Comparison of ENCODE assay signal across 8 cellular contexts in genomic region chr12:51009038-51009437, GRCh38. TPM values are rescaled to one million over a fixed set of nuclear protein-coding genes. Genes with fewer than 3 reads are reported as not detected.
DNase-seq lines count a peak whose midpoint lies in the region; ATAC-seq, FAIRE-seq and TF ChIP-seq lines count a peak whose summit lies in the region.

No MANE protein-coding gene starts in this region.

- H3K4me3 Mint-ChIP-seq in T-helper 1 cell treated with Interleukin-12 subunit alpha and Interleukin-12 subunit beta and Interleukin-4 antibody, amounts not matched to agents 30 μg/mL and 1 μg/mL, for 36 hours: peak overlapping the region; percentile 38

- FAIRE-seq in GM12878 (lab: Jason Lieb, UNC): no peak

- H3K27ac ChIP-seq in GM12878 (ENCODE audit: control insufficient read depth, insufficient read depth) (no peak overlapping the region; the same call in 1 of the 2 replicates), subcutaneous abdominal adipose tissue (ENCODE audit: low read depth, low read length) (peak overlapping the region; percentile 16)

- peaks cover 2 to 8% of the 10 kb centered on the region in 2 experiments for H3K36me3 ChIP-seq in GM12878 (ENCODE audit: control insufficient read depth in 2 of 2, insufficient read depth in 2 of 2, low read length in 1 of 2)
- peaks cover 10 to 31% (median 20%) of the 10 kb centered on the region in 5 donors for H3K36me3 ChIP-seq in subcutaneous abdominal adipose tissue (ENCODE audit: control insufficient read depth in 5 of 5, insufficient read depth in 5 of 5, low read length in 5 of 5)

- intact Hi-C loops in GM12878 (cut with micrococcal nuclease; ENCODE audit: unreplicated experiment): no loop called here

- H3K4me1 ChIP-seq in GM12878 (ENCODE audit: control insufficient read depth, insufficient read depth, low read length) (no peaks in the 10 kb centered on the region; the same call in 1 of the 2 replicates), subcutaneous abdominal adipose tissue (ENCODE audit: control insufficient read depth in 5 of 5, insufficient read depth in 5 of 5, low read length in 5 of 5) (peaks cover 0 to 12% (median 0%) of the 10 kb centered on the region in 5 donors)

- ATAC-seq in GM12878: peak; percentile 67
- no peak for ATAC-seq in HG03571 (IDR thresholded peaks at IDR 0.05; ENCODE audit: unreplicated experiment)
- ATAC-seq in HG03432 (IDR thresholded peaks at IDR 0.05; ENCODE audit: unreplicated experiment): no peak

- no peaks in the 10 kb centered on the region for H3K9me3 Mint-ChIP-seq in T-helper 1 cell treated with Interleukin-12 subunit alpha and Interleukin-12 subunit beta and Interleukin-4 antibody, amounts not matched to agents 30 μg/mL and 1 μg/mL, for 36 hours

- in situ Hi-C loops in GM12878 (cut with MboI): no loop called here

- POLR2A ChIA-PET in GM12878 (lab: Charles Lee): no interaction called here

- H2AFZ ChIP-seq in GM12878 (ENCODE audit: control insufficient read depth, low read depth, low read length): peak overlapping the region; percentile 44

- H3K27me3 ChIP-seq in GM12878 (replicated peaks in 1 of 2; ENCODE audit: control insufficient read depth in 2 of 2, insufficient read depth in 2 of 2, low read length in 1 of 2) (no peaks in the 10 kb centered on the region), subcutaneous abdominal adipose tissue (ENCODE audit: control insufficient read depth in 5 of 5, insufficient read depth in 4 of 5, low read length in 5 of 5) (no peaks in the 10 kb centered on the region)

- no peaks in the 10 kb centered on the region for H3K9me3 ChIP-seq in GM12878 (replicated peaks; ENCODE audit: control insufficient read depth, insufficient read depth, low read length)
- H3K9me3 ChIP-seq in subcutaneous abdominal adipose tissue (ENCODE audit: control insufficient read depth in 5 of 5, low read length in 5 of 5): no peaks in the 10 kb centered on the region

- peaks cover 18% of the 10 kb centered on the region for H3K36me3 Mint-ChIP-seq in T-helper 1 cell treated with Interleukin-12 subunit alpha and Interleukin-12 subunit beta and Interleukin-4 antibody, amounts not matched to agents 30 μg/mL and 1 μg/mL, for 36 hours (ENCODE audit: low read depth)

- no peak for TF ChIP-seq RAD21 in GM12878 (IDR thresholded peaks at IDR 0.05; ENCODE audit: insufficient read depth, low read depth, low read length)

- H3K4me1 Mint-ChIP-seq in T-helper 1 cell treated with Interleukin-12 subunit alpha and Interleukin-12 subunit beta and Interleukin-4 antibody, amounts not matched to agents 30 μg/mL and 1 μg/mL, for 36 hours (ENCODE audit: low read depth): peaks cover 13% of the 10 kb centered on the region

- H3K4me3 ChIP-seq in GM12878: no peak overlapping the region
- peak overlapping the region in 1 of 5 donors; percentile 42 for H3K4me3 ChIP-seq in subcutaneous abdominal adipose tissue (ENCODE audit: low read depth in 1 of 5, low read length in 5 of 5)

- H3K9ac ChIP-seq in GM12878 (ENCODE audit: control insufficient read depth, insufficient read depth, low read length): no peak overlapping the region
- H3K9ac ChIP-seq in subcutaneous abdominal adipose tissue (ENCODE audit: low read length in 5 of 5): peak overlapping the region in 1 of 5 donors; percentile 25

- TF ChIP-seq EP300 in GM12878 (IDR thresholded peaks at IDR 0.05; ENCODE audit: borderline replicate concordance in 1 of 2, control insufficient read depth in 1 of 2, low read depth in 2 of 2, low read length in 2 of 2): no peak

- peak overlapping the region; percentile 18 for H3K27ac Mint-ChIP-seq in T-helper 1 cell treated with Interleukin-12 subunit alpha and Interleukin-12 subunit beta and Interleukin-4 antibody, amounts not matched to agents 30 μg/mL and 1 μg/mL, for 36 hours

- CTCF ChIA-PET in GM12878 (lab: Yijun Ruan, JAX): interaction anchor here (1.0 to 2.1 kb wide), 5 partner anchors 13 to 244 kb away, joined by 3 to 11 read pairs (median 5); no protein-coding TSS in a partner anchor

- no peak overlapping the region for H3K4me2 ChIP-seq in GM12878 (ENCODE audit: control insufficient read depth, insufficient read depth)

- no peaks in the 10 kb centered on the region for H3K27me3 Mint-ChIP-seq in T-helper 1 cell treated with Interleukin-12 subunit alpha and Interleukin-12 subunit beta and Interleukin-4 antibody, amounts not matched to agents 30 μg/mL and 1 μg/mL, for 36 hours (ENCODE audit: low read depth)

- no TSS peak for BruUV-seq in GM12878 (replicated peaks; lab: Mats Ljungman, UMichigan)

- no peak for TF ChIP-seq CTCF in GM12878 (IDR thresholded peaks at IDR 0.05 in 2 of 3, conservative IDR thresholded peaks at IDR 0.05 in 1 of 3; ENCODE audit: control insufficient read depth in 2 of 3, extremely low read depth in 1 of 3, insufficient read depth in 1 of 3, low read depth in 3 of 3, low read length in 3 of 3)

- 71% methylated on average over 8 of the region's 8 CpGs for WGBS in GM12878 (ENCODE audit: insufficient coverage, insufficient replicate concordance, low lambda C conversion rate, missing lambda C conversion rate)

- RAD21 ChIA-PET in GM12878 (lab: Charles Lee; ENCODE audit: unreplicated experiment): interaction anchor here (0.8 to 1.4 kb wide), 5 partner anchors 9 to 235 kb away, joined by 3 to 7 read pairs (median 3); no protein-coding TSS in a partner anchor

- no peaks in the 10 kb centered on the region; the same call in 1 of the 2 replicates for H3K79me2 ChIP-seq in GM12878 (ENCODE audit: control insufficient read depth, insufficient read depth, low read length)

- no peaks in the 10 kb centered on the region for H4K20me1 ChIP-seq in GM12878 (ENCODE audit: control insufficient read depth, insufficient read depth)

- SMC1A ChIA-PET in GM12878 (lab: Charles Lee; ENCODE audit: uncharacterized antibody, unreplicated experiment): interaction anchor here (0.8 to 3.4 kb wide), 11 partner anchors 10 to 462 kb away, joined by 3 to 14 read pairs (median 4); no protein-coding TSS in a partner anchor

- peak; percentile 94 for DNase-seq in Ammon's horn (ENCODE audit: low spot score)
- no peak for DNase-seq in GM12878 (ENCODE audit: low read depth, low spot score)
- peak; percentile 89 for DNase-seq in midbrain (lab: John Stamatoyannopoulos, UW)
- no peak for DNase-seq in retina

- TF ChIP-seq POLR2A in GM12878 (IDR thresholded peaks at IDR 0.05; ENCODE audit: low read depth, low read length): no peak

RNA-seq across cellular contexts. Expression of gene SLC11A2, which starts 17.1 kb away (rescaled TPM):
- 123 and 135 TPM in 2 replicates for total RNA-seq in GM12878 (2013; cell fraction: nucleolus; rRNA removed)
- total RNA-seq in GM12878 (2014; rRNA removed) (22.1 and 22.2 TPM in 2 replicates), GM12878 (2014; rRNA removed; fragmentation: Illumina TruSeq; extraction: Trizol) (15.2 and 17.7 TPM in 2 replicates), GM12878 (2021) (13.4 and 19.0 TPM in 2 replicates)
- 10.6 TPM for polyA plus RNA-seq in GM12878 (2011; ENCODE audit: low read depth)
- polyA plus RNA-seq in GM12878 (2011; rRNA removed) (27.5 and 29.4 TPM in 2 replicates), GM12878 (2014; fragmentation: Illumina TruSeq; extraction: Trizol) (15.1 and 21.3 TPM in 2 replicates), GM12878 (2014; fragmentation: Nextera tagmentation; extraction: Ambion mirVana) (1 to 10 TPM; 6.2 to 9.0 TPM), GM12878 (2014; rRNA removed) (16.0 and 19.3 TPM in 2 replicates), GM12878 (2016; fragmentation: Nextera tagmentation; extraction: Ambion mirVana) (10 to 100 TPM; 14.5 to 15.9 TPM)
- polyA plus RNA-seq in GM12878 (2011; cell fraction: cytosol; rRNA removed): 17.6 and 23.7 TPM in 2 replicates
- polyA plus RNA-seq in GM12878 (2011; cell fraction: nucleus; rRNA removed): 46.6 and 57.2 TPM in 2 replicates
- polyA plus RNA-seq in GM12878 (2012): 11.2 and 13.6 TPM in 2 replicates
- polyA minus RNA-seq in GM12878 (2011; rRNA and poly(A)+ RNA removed): 41.2 and 50.5 TPM in 2 replicates
- 4.1 and 12.2 TPM in 2 replicates for polyA minus RNA-seq in GM12878 (2011; cell fraction: cytosol; rRNA and poly(A)+ RNA removed)
- 24.5 and 55.5 TPM in 2 replicates for polyA minus RNA-seq in GM12878 (2011; cell fraction: nucleus; rRNA and poly(A)+ RNA removed)

RNA-seq across cellular contexts. Expression of gene LETMD1, which starts 39.1 kb away (rescaled TPM):
- 184 and 193 TPM in 2 replicates for total RNA-seq in GM12878 (2013; cell fraction: nucleolus; rRNA removed)
- total RNA-seq in GM12878 (2014; rRNA removed): 59.9 and 72.0 TPM in 2 replicates
- 54.9 and 58.3 TPM in 2 replicates for total RNA-seq in GM12878 (2014; rRNA removed; fragmentation: Illumina TruSeq; extraction: Trizol)
- 44.7 and 48.1 TPM in 2 replicates for total RNA-seq in GM12878 (2021)
- polyA plus RNA-seq in GM12878 (2011; ENCODE audit: low read depth): 67.3 TPM
- polyA plus RNA-seq in GM12878 (2011; rRNA removed): 115 and 116 TPM in 2 replicates
- polyA plus RNA-seq in GM12878 (2011; cell fraction: cytosol; rRNA removed): 98.4 and 120 TPM in 2 replicates
- 100 and 108 TPM in 2 replicates for polyA plus RNA-seq in GM12878 (2011; cell fraction: nucleus; rRNA removed)
- 70.1 and 80.3 TPM in 2 replicates for polyA plus RNA-seq in GM12878 (2012)
- polyA plus RNA-seq in GM12878 (2014; fragmentation: Illumina TruSeq; extraction: Trizol): 91.2 and 91.8 TPM in 2 replicates
- 10 to 100 TPM; 36.5 to 37.1 TPM for polyA plus RNA-seq in GM12878 (2014; fragmentation: Nextera tagmentation; extraction: Ambion mirVana)
- 79.0 and 82.6 TPM in 2 replicates for polyA plus RNA-seq in GM12878 (2014; rRNA removed)
- 10 to 100 TPM; 30.3 to 33.7 TPM for polyA plus RNA-seq in GM12878 (2016; fragmentation: Nextera tagmentation; extraction: Ambion mirVana)
- 114 and 123 TPM in 2 replicates for polyA minus RNA-seq in GM12878 (2011; rRNA and poly(A)+ RNA removed)
- 24.1 and 27.3 TPM in 2 replicates for polyA minus RNA-seq in GM12878 (2011; cell fraction: cytosol; rRNA and poly(A)+ RNA removed)
- polyA minus RNA-seq in GM12878 (2011; cell fraction: nucleus; rRNA and poly(A)+ RNA removed): 42.1 and 53.9 TPM in 2 replicates

RNA-seq across cellular contexts. Expression of gene HIGD1C, which starts 56.7 kb away (rescaled TPM):
- total RNA-seq in GM12878 (2013; cell fraction: nucleolus; rRNA removed): not detected in 2 replicates
- total RNA-seq in GM12878 (2014; rRNA removed): not detected in 2 replicates
- total RNA-seq in GM12878 (2014; rRNA removed; fragmentation: Illumina TruSeq; extraction: Trizol): not detected in 2 replicates
- not detected in 2 replicates for total RNA-seq in GM12878 (2021)
- not detected for polyA plus RNA-seq in GM12878 (2011; ENCODE audit: low read depth)
- not detected in 2 replicates for polyA plus RNA-seq in GM12878 (2011; rRNA removed)
- polyA plus RNA-seq in GM12878 (2011; cell fraction: cytosol; rRNA removed): not detected in 2 replicates
- polyA plus RNA-seq in GM12878 (2011; cell fraction: nucleus; rRNA removed): not detected in 2 replicates
- not detected in 2 replicates for polyA plus RNA-seq in GM12878 (2012)
- polyA plus RNA-seq in GM12878 (2014; fragmentation: Illumina TruSeq; extraction: Trizol): not detected in 2 replicates
- polyA plus RNA-seq in GM12878 (2014; fragmentation: Nextera tagmentation; extraction: Ambion mirVana): not detected
- polyA plus RNA-seq in GM12878 (2014; rRNA removed): not detected in 2 replicates
- polyA plus RNA-seq in GM12878 (2016; fragmentation: Nextera tagmentation; extraction: Ambion mirVana): not detected
- not detected in 2 replicates for polyA minus RNA-seq in GM12878 (2011; rRNA and poly(A)+ RNA removed)
- polyA minus RNA-seq in GM12878 (2011; cell fraction: cytosol; rRNA and poly(A)+ RNA removed): not detected in 2 replicates
- polyA minus RNA-seq in GM12878 (2011; cell fraction: nucleus; rRNA and poly(A)+ RNA removed): not detected in 2 replicates

Comparison
In these comparisons a context has a peak if more than half of its experiments do, and no peak if none do; other contexts are left out.
1. DNase-seq: peak in Ammon's horn (single experiment) and midbrain (single experiment); none in GM12878 (single experiment) and retina (single experiment).